ENCODE assay signal across 1 cellular context in genomic region chr7:76282344-76283253, GRCh38.
TF ChIP-seq lines count a peak whose summit lies in the region.

No MANE protein-coding gene starts in this region.

TF ChIP-seq in SK-N-SH treated with all-trans-retinoic acid at 6 μM for 48 hours, 23 proteins besides CTCF, POLR2A, EP300 and RAD21 (continued from another document):
- TF ChIP-seq, protein P1, sequence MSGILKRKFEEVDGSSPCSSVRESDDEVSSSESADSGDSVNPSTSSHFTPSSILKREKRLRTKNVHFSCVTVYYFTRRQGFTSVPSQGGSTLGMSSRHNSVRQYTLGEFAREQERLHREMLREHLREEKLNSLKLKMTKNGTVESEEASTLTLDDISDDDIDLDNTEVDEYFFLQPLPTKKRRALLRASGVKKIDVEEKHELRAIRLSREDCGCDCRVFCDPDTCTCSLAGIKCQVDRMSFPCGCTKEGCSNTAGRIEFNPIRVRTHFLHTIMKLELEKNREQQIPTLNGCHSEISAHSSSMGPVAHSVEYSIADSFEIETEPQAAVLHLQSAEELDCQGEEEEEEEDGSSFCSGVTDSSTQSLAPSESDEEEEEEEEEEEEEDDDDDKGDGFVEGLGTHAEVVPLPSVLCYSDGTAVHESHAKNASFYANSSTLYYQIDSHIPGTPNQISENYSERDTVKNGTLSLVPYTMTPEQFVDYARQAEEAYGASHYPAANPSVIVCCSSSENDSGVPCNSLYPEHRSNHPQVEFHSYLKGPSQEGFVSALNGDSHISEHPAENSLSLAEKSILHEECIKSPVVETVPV (CRISPR knock-in tag; IDR thresholded peaks at IDR 0.05) = no peak
